Comparison of ENCODE assay signal across 26 cellular contexts in the genomic region with DNA sequence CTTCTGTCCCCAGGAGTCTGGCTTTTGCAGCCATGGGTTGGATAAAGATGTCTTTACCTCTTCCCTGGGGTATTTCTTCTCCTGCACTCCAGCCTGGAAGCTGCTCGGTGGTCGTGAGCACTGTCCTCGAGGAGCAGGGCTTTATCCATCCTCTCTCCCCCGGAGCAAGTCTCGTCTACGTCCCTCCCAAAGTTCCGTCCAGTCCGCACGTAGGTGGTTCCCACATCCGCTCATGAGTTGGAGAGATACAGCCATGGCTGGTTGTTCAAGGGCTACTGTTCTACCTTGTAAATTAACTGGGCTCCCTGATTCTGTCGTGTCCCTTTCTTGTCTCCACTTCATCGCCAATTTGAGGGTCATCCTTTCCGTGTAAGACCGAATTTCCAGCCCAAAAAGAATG.
"Had no signal": no experiment of that assay in that cellular context is flagged by ENCODE, and none has a peak within 500 bp of the region (broad histone marks: within the 10 kb centered on the region; RNA-seq: fewer than 3 reads in every experiment).

No MANE protein-coding gene starts in this region.

- DNase-seq: dermis blood vessel endothelial cell; dorsolateral prefrontal cortex; effector CD4-positive, alpha-beta T cell; effector memory CD4-positive, alpha-beta T cell; erythroblast; esophagus squamous epithelium; foreskin fibroblast; foreskin melanocyte; gastrocnemius medialis; heart left ventricle; hypothalamus; left cardiac atrium; left lung; left ventricle myocardium superior; lower lobe of right lung; mesenchymal stem cell; midbrain; naive thymus-derived CD4-positive, alpha-beta T cell had no signal

- H3K4me1 ChIP-seq: esophagus squamous epithelium, gastrocnemius medialis, left lung, lower lobe of right lung had no signal

- H3K4me2 ChIP-seq: hepatocyte had no signal

- ATAC-seq: esophagus mucosa; gastrocnemius medialis; heart left ventricle; left cardiac atrium; left lung; left ventricle myocardium superior; lower lobe of right lung; naive thymus-derived CD4-positive, alpha-beta T cell had no signal

- H3K4me3 ChIP-seq: coronary artery, dorsolateral prefrontal cortex, esophagus squamous epithelium, gastrocnemius medialis, heart left ventricle, hepatocyte, left lung, lower lobe of right lung had no signal

- H2AFZ ChIP-seq: hepatocyte had no signal

- H3K79me2 ChIP-seq: hepatocyte had no signal

- H3K27me3 ChIP-seq: dorsolateral prefrontal cortex, esophagus squamous epithelium, gastrocnemius medialis, heart left ventricle, hepatocyte, left lung had no signal

- FAIRE-seq: colon, endothelial cell of umbilical vein, islet of Langerhans, keratinocyte had no signal

- H3K9me3 ChIP-seq: esophagus squamous epithelium, gastrocnemius medialis, heart left ventricle, left lung, lower lobe of right lung had no signal

- H3K27ac ChIP-seq: coronary artery, dorsolateral prefrontal cortex, epithelial cell of prostate, esophagus squamous epithelium, gastrocnemius medialis, heart left ventricle, hepatocyte, left lung, lower lobe of right lung had no signal
